8 cellular contexts compared by ENCODE assay signal in genomic region chr19:34481861-34482379, GRCh38. TPM values are rescaled to one million over a fixed set of nuclear protein-coding genes. Genes with fewer than 3 reads are reported as not detected.
DNase-seq lines count a peak whose midpoint lies in the region; ATAC-seq, FAIRE-seq and TF ChIP-seq lines count a peak whose summit lies in the region.

No MANE protein-coding gene starts in this region.

- H3K4me1 ChIP-seq in gastroesophageal sphincter = peaks cover 0 to 51% (median 16%) of the 10 kb centered on the region in 3 donors
- peaks cover 10 to 11% of the 10 kb centered on the region in 2 experiments for H3K4me1 ChIP-seq in trophoblast cell (ENCODE audit: control insufficient read depth in 1 of 2, insufficient read depth in 2 of 2, low read length in 2 of 2)
- no peaks in the 10 kb centered on the region for H3K4me1 ChIP-seq in PC-9 (replicated peaks; ENCODE audit: insufficient read depth)

- peak overlapping the region; percentile 32 for H2BK5ac ChIP-seq in trophoblast cell (ENCODE audit: low read depth, low read length, poor library complexity)

- no peak overlapping the region for H2BK12ac ChIP-seq in trophoblast cell (ENCODE audit: low read length)

- no peak overlapping the region for H4K12ac ChIP-seq in trophoblast cell (ENCODE audit: low read depth, low read length)

- DNase-seq in BJ (ENCODE audit: low read depth) = no peak
- DNase-seq in SW480 (ENCODE audit: low spot score) = peak; percentile 42
- DNase-seq in trophoblast cell = peak in 1 of 2 donors; percentile 52
- no peak for DNase-seq in NCI-H1092 (lab: John Stamatoyannopoulos, UW)
- no peak for DNase-seq in PC-9
- DNase-seq in EL = no peak
- no peak for DNase-seq in D721Med (ENCODE audit: insufficient read length, low spot score)

- intact Hi-C loops in PC-9 (cut with micrococcal nuclease; ENCODE audit: unreplicated experiment) = no loop called here

- peak overlapping the region; percentile 95 for H3K9ac ChIP-seq in trophoblast cell (ENCODE audit: low read length)

- peak overlapping the region; percentile 38 for H3K4ac ChIP-seq in trophoblast cell (ENCODE audit: low read depth, low read length)

- peaks cover 3% of the 10 kb centered on the region; the same call in 1 of the 2 replicates for H3K36me3 ChIP-seq in BJ (ENCODE audit: control insufficient read depth, insufficient read depth, low read length)
- no peaks in the 10 kb centered on the region for H3K36me3 ChIP-seq in gastroesophageal sphincter
- peaks cover 0 to 2% of the 10 kb centered on the region in 2 experiments for H3K36me3 ChIP-seq in trophoblast cell (ENCODE audit: control insufficient read depth in 1 of 2, insufficient read depth in 2 of 2, low read length in 2 of 2)
- no peaks in the 10 kb centered on the region for H3K36me3 ChIP-seq in PC-9 (ENCODE audit: low read depth)

- peak overlapping the region; percentile 56 for H2AK5ac ChIP-seq in trophoblast cell (ENCODE audit: low read length)

- H3K27me3 ChIP-seq in BJ (ENCODE audit: control insufficient read depth, insufficient read depth, low read length) = no peaks in the 10 kb centered on the region
- no peaks in the 10 kb centered on the region for H3K27me3 ChIP-seq in gastroesophageal sphincter
- no peaks in the 10 kb centered on the region for H3K27me3 ChIP-seq in trophoblast cell (ENCODE audit: insufficient read depth, low read length)
- no peaks in the 10 kb centered on the region for H3K27me3 ChIP-seq in PC-9 (ENCODE audit: insufficient read depth, low read depth)

- H4K8ac ChIP-seq in trophoblast cell (ENCODE audit: low read depth, low read length) = peak overlapping the region; percentile 24

- no TSS peak for BruUV-seq in PC-9 (replicated peaks; lab: Mats Ljungman, UMichigan)

- H3K27ac ChIP-seq in gastroesophageal sphincter (peak overlapping the region; percentile 4 to 93 (median 86)), trophoblast cell (ENCODE audit: low read depth, low read length) (peak overlapping the region; percentile 91), PC-9 (no peak overlapping the region)

- peak overlapping the region; percentile 73 for H3K4me2 ChIP-seq in trophoblast cell (ENCODE audit: low read length)
- H3K4me2 ChIP-seq in PC-9 = no peak overlapping the region

- peak overlapping the region; percentile 71 for H4K91ac ChIP-seq in trophoblast cell (ENCODE audit: low read depth, low read length)

- WGBS in gastroesophageal sphincter (ENCODE audit: low coverage in 1 of 2), 2 donors = no CpG with 5 or more reads among the region's 84 CpGs
- no CpG with 5 or more reads among the region's 84 CpGs for WGBS in trophoblast cell (ENCODE audit: extremely low coverage, insufficient coverage, insufficient read length)

- H3K79me1 ChIP-seq in trophoblast cell (ENCODE audit: low read length) = peaks cover 13% of the 10 kb centered on the region

- no peak for TF ChIP-seq EP300 in gastroesophageal sphincter (IDR thresholded peaks at IDR 0.05)

- no peak overlapping the region for H3K23ac ChIP-seq in trophoblast cell (ENCODE audit: low read length)

- CTCF ChIA-PET in BJ (lab: Yijun Ruan, JAX) (interaction anchor here (1.2 kb wide), 1 partner anchor 50 kb away, joined by 3 read pairs; no protein-coding TSS in a partner anchor), PC-9 (lab: Charles Lee) (interaction anchor here (0.6 to 0.8 kb wide), 2 partner anchors 81 to 1005 kb away, joined by 5 to 9 read pairs; no protein-coding TSS in a partner anchor)

- peaks cover 19% of the 10 kb centered on the region for H3K79me2 ChIP-seq in trophoblast cell (ENCODE audit: control insufficient read depth, insufficient read depth, low read length, poor library complexity)
- no peaks in the 10 kb centered on the region for H3K79me2 ChIP-seq in PC-9 (ENCODE audit: low read depth)

- no peaks in the 10 kb centered on the region for H3K9me2 ChIP-seq in PC-9 (ENCODE audit: insufficient read depth)

- no peaks in the 10 kb centered on the region for H3F3A ChIP-seq in PC-9 (ENCODE audit: insufficient read depth, low read depth)

- no peaks in the 10 kb centered on the region for H4K20me1 ChIP-seq in PC-9 (ENCODE audit: insufficient read depth)

- no peak for FAIRE-seq in D721Med (lab: Jason Lieb, UNC)

- H3K9me3 ChIP-seq in gastroesophageal sphincter (no peaks in the 10 kb centered on the region), trophoblast cell (ENCODE audit: insufficient read depth, low read depth, low read length) (peaks cover 3% of the 10 kb centered on the region), PC-9 (ENCODE audit: insufficient read depth, low read depth) (no peaks in the 10 kb centered on the region)

- H3K14ac ChIP-seq in trophoblast cell (ENCODE audit: low read length) = peak overlapping the region; percentile 91

- H3K18ac ChIP-seq in trophoblast cell (ENCODE audit: low read length) = peak overlapping the region; percentile 2

- H3K4me3 ChIP-seq in BJ (ENCODE audit: low read depth, low read length) (peak overlapping the region; percentile 87), gastroesophageal sphincter (peak overlapping the region; percentile 50 to 91), trophoblast cell (ENCODE audit: low read depth, low read length) (peak overlapping the region; percentile 94), PC-9 (no peak overlapping the region)

- H2AFZ ChIP-seq in trophoblast cell (ENCODE audit: insufficient read depth, low read length, poor library complexity) (peak overlapping the region; percentile 56), PC-9 (no peak overlapping the region)

- TF ChIP-seq CTCF in BJ (IDR thresholded peaks at IDR 0.05; ENCODE audit: insufficient read depth, low read depth, low read length) (no peak), gastroesophageal sphincter (IDR thresholded peaks at IDR 0.05) (no peak), PC-9 (conservative IDR thresholded peaks at IDR 0.05) (no peak), D721Med (IDR thresholded peaks at IDR 0.05; ENCODE audit: insufficient read depth, missing control alignments) (no peak)

- POLR2A ChIA-PET in BJ (lab: Charles Lee) = interaction anchor here (0.6 kb wide), 1 partner anchor 212 kb away, joined by 3 read pairs; no protein-coding TSS in a partner anchor
- POLR2A ChIA-PET in PC-9 (lab: Charles Lee; ENCODE audit: unreplicated experiment) = interaction anchor here (0.6 kb wide), 1 partner anchor 123 kb away, joined by 7 read pairs; no protein-coding TSS in a partner anchor

- peak overlapping the region; percentile 64 for H2BK120ac ChIP-seq in trophoblast cell (ENCODE audit: insufficient read depth, low read length, poor library complexity)

- peak; percentile 80 for ATAC-seq in gastroesophageal sphincter

- TF ChIP-seq POLR2A in gastroesophageal sphincter (IDR thresholded peaks at IDR 0.05) = peak in 1 of 2 donors; percentile 13

RNA-seq across cellular contexts. Expression of gene WTIP, which starts 0.4 kb away (rescaled TPM):
- polyA plus RNA-seq in BJ (2011; rRNA removed) = 36.5 and 60.9 TPM in 2 replicates
- 50.9 and 82.4 TPM in 2 replicates for polyA minus RNA-seq in BJ (2011; rRNA and poly(A)+ RNA removed)
- 10 to 100 TPM; 18.8 to 59.6 (median 43.6) TPM for total RNA-seq in gastroesophageal sphincter
- polyA plus RNA-seq in trophoblast cell (2013) = 10.6 and 11.4 TPM in 2 replicates
- total RNA-seq in PC-9 (2021) = 0.50 and 0.63 TPM in 2 replicates

RNA-seq across cellular contexts. Expression of gene UBA2, which starts 53.7 kb away (rescaled TPM):
- 65.6 and 116 TPM in 2 replicates for polyA plus RNA-seq in BJ (2011; rRNA removed)
- polyA minus RNA-seq in BJ (2011; rRNA and poly(A)+ RNA removed) = 75.2 and 80.3 TPM in 2 replicates
- total RNA-seq in gastroesophageal sphincter (100 to 1,000 TPM in 1 of 4 donors, 10 to 100 TPM in 3; 71.3 to 131 (median 84.7) TPM), PC-9 (2021) (93.0 and 101 TPM in 2 replicates)
- polyA plus RNA-seq in trophoblast cell (2013) = 118 and 135 TPM in 2 replicates

Comparison
In these comparisons a context has a peak if more than half of its experiments do, and no peak if none do; other contexts are left out.
1. RNA of gene WTIP, which starts 0.4 kb away (total RNA-seq): 18.8 to 59.6 TPM in gastroesophageal sphincter; 0.50 to 0.63 TPM in PC-9; every median in the first group is over 10 times any median in the second.